8 cellular contexts compared by ENCODE assay signal in genomic region chr20:34525709-34526416, GRCh38. TPM values are rescaled to one million over a fixed set of nuclear protein-coding genes. Genes with fewer than 3 reads are reported as not detected.
DNase-seq lines count a peak whose midpoint lies in the region; ATAC-seq, FAIRE-seq and TF ChIP-seq lines count a peak whose summit lies in the region.

No MANE protein-coding gene starts in this region.

- H3K36me3 ChIP-seq in IMR-90 (ENCODE audit: control insufficient read depth, insufficient read depth, low read length) (peaks cover 40% of the 10 kb centered on the region), astrocyte (ENCODE audit: insufficient read depth, low read length) (peaks cover 40% of the 10 kb centered on the region), smooth muscle cell (ENCODE audit: low read depth) (no peaks in the 10 kb centered on the region), WERI-Rb-1 (peaks cover 38% of the 10 kb centered on the region)

- 1% methylated on average over 14 of the region's 14 CpGs for WGBS in A549 (ENCODE audit: missing lambda C conversion rate)
- 0% methylated on average over 4 of the region's 14 CpGs; no CpG with 5 or more reads in 1 of the 2 experiments for WGBS in IMR-90 (ENCODE audit: extremely low coverage in 2 of 2, insufficient read length in 1 of 2), 2 experiments
- WGBS in smooth muscle cell (ENCODE audit: low lambda C conversion rate): 38% methylated on average over 14 of the region's 14 CpGs

- peak overlapping the region; percentile 71 for H4K5ac ChIP-seq in IMR-90 (ENCODE audit: low read depth, low read length)

- TF ChIP-seq POLR2A in A549 (IDR thresholded peaks at IDR 0.05; ENCODE audit: low read length) (no peak), IMR-90 (IDR thresholded peaks at IDR 0.05; ENCODE audit: low read depth, low read length) (peak; percentile 54)

- peak overlapping the region; percentile 97 for H4K91ac ChIP-seq in IMR-90 (ENCODE audit: insufficient read depth, low read depth, low read length)

- H3K9ac ChIP-seq in IMR-90 (ENCODE audit: low read depth, low read length) (peak overlapping the region; percentile 46), astrocyte (ENCODE audit: low read length) (peak overlapping the region; percentile 50), smooth muscle cell (ENCODE audit: low read depth) (peak overlapping the region; percentile 14)

- H3F3A ChIP-seq in smooth muscle cell (ENCODE audit: low read depth): peaks cover 9% of the 10 kb centered on the region

- peaks cover 55% of the 10 kb centered on the region for H3K4me1 ChIP-seq in A549
- peaks cover 46% of the 10 kb centered on the region for H3K4me1 ChIP-seq in IMR-90 (ENCODE audit: control insufficient read depth, insufficient read depth, low read length)
- peaks cover 38% of the 10 kb centered on the region for H3K4me1 ChIP-seq in astrocyte (ENCODE audit: insufficient read depth, low read length)
- no peaks in the 10 kb centered on the region for H3K4me1 ChIP-seq in smooth muscle cell (ENCODE audit: low read depth)

- H3K4me3 ChIP-seq in A549 (peak overlapping the region; percentile 19; the same call in 1 of the 3 replicates), IMR-90 (ENCODE audit: insufficient read depth, low read depth, low read length) (no peak overlapping the region), astrocyte (ENCODE audit: insufficient read depth, low read depth, low read length) (no peak overlapping the region), smooth muscle cell (no peak overlapping the region), WERI-Rb-1 (ENCODE audit: low read depth, low read length) (no peak overlapping the region)

- H3K4ac ChIP-seq in IMR-90 (ENCODE audit: low read depth, low read length): peak overlapping the region; percentile 99

- peak overlapping the region; percentile 25 to 81; a peak in 3 of 4 replicates for H4K8ac ChIP-seq in IMR-90 (ENCODE audit: low read depth in 2 of 2, low read length in 2 of 2)

- FAIRE-seq in A549 (lab: Jason Lieb, UNC): peak; percentile 95
- FAIRE-seq in astrocyte (lab: Jason Lieb, UNC): peak; percentile 50

- H3K14ac ChIP-seq in IMR-90 (replicated peaks; ENCODE audit: low read depth, low read length): peak overlapping the region; percentile 97

- POLR2A ChIA-PET in A549 (lab: Yijun Ruan, JAX) (interaction anchor here (1.4 to 1.8 kb wide), 2 partner anchors 9 to 33 kb away, joined by 4 to 12 read pairs; partner anchors contain the start of genes DYNLRB1 and MAP1LC3A), IMR-90 (lab: Charles Lee; ENCODE audit: unreplicated experiment) (no interaction called here), HEK293T (lab: Yijun Ruan, JAX) (interaction anchor here (2.3 kb wide), 1 partner anchor 10 kb away, joined by 14 read pairs; the partner anchor contains the start of gene DYNLRB1)

- peak overlapping the region; percentile 94 for H3K27ac Mint-ChIP-seq in astrocyte (ENCODE audit: unreplicated experiment)

- intact Hi-C loops in IMR-90 (cut with micrococcal nuclease): no loop called here

- H3K4me1 Mint-ChIP-seq in astrocyte (ENCODE audit: low read depth, unreplicated experiment): peaks cover 39% of the 10 kb centered on the region

- H3K27ac ChIP-seq in A549 (peak overlapping the region; percentile 67 to 83), IMR-90 (ENCODE audit: insufficient read depth, low read length) (peak overlapping the region; percentile 87), astrocyte (ENCODE audit: low read depth, low read length) (peak overlapping the region; percentile 64), smooth muscle cell (ENCODE audit: low read depth) (peak overlapping the region; percentile 71), WERI-Rb-1 (no peak overlapping the region)

- H3K9me3 ChIP-seq in A549: no peaks in the 10 kb centered on the region
- H3K9me3 ChIP-seq in IMR-90 (ENCODE audit: control insufficient read depth, insufficient read depth, low read length): no peaks in the 10 kb centered on the region
- no peaks in the 10 kb centered on the region for H3K9me3 ChIP-seq in astrocyte (ENCODE audit: insufficient read depth, low read depth, low read length)
- H3K9me3 ChIP-seq in smooth muscle cell (replicated peaks; ENCODE audit: low read depth): no peaks in the 10 kb centered on the region
- H3K9me3 ChIP-seq in WERI-Rb-1 (ENCODE audit: severe bottlenecking): no peaks in the 10 kb centered on the region

- peak overlapping the region; percentile 97 for H2BK20ac ChIP-seq in IMR-90 (ENCODE audit: low read depth, low read length)

- H2AK9ac ChIP-seq in IMR-90 (replicated peaks; ENCODE audit: low read depth, low read length, poor library complexity): peak overlapping the region; percentile 92

- peak in 1 of 2 experiments; percentile 35; a peak in 1 of 5 replicates for TF ChIP-seq RAD21 in A549 (conservative IDR thresholded peaks at IDR 0.05 in 1 of 2, IDR thresholded peaks at IDR 0.05 in 1 of 2)
- TF ChIP-seq RAD21 in IMR-90 (IDR thresholded peaks at IDR 0.05; ENCODE audit: low read length): 0 out of 2 replicates have a peak, but pooled peaks have one; percentile 7

- H2BK5ac ChIP-seq in IMR-90 (ENCODE audit: low read depth, low read length, poor library complexity, severe bottlenecking): peak overlapping the region; percentile 92

- H3K36me3 Mint-ChIP-seq in astrocyte (ENCODE audit: low read depth, unreplicated experiment): peaks cover 13% of the 10 kb centered on the region

- TF ChIP-seq CTCF in A549 (IDR thresholded peaks at IDR 0.05): no peak
- TF ChIP-seq CTCF in IMR-90 (conservative IDR thresholded peaks at IDR 0.05; ENCODE audit: low read depth, low read length): no peak
- TF ChIP-seq CTCF in astrocyte (IDR thresholded peaks at IDR 0.05; ENCODE audit: insufficient read depth, low read depth, low read length): no peak
- no peak for TF ChIP-seq CTCF in smooth muscle cell (IDR thresholded peaks at IDR 0.05; ENCODE audit: borderline replicate concordance, insufficient read depth, poor library complexity, severe bottlenecking)
- TF ChIP-seq CTCF in WERI-Rb-1 (IDR thresholded peaks at IDR 0.05; ENCODE audit: low read depth, low read length): no peak

- peaks cover 61% of the 10 kb centered on the region for H3K9me1 ChIP-seq in IMR-90 (ENCODE audit: insufficient read depth, low read length)

- H4K20me1 ChIP-seq in IMR-90 (ENCODE audit: insufficient read depth, low read length) (peaks cover 30% of the 10 kb centered on the region), astrocyte (ENCODE audit: insufficient read depth, low read length) (peaks cover 92% of the 10 kb centered on the region), smooth muscle cell (ENCODE audit: low read depth) (peaks cover 96% of the 10 kb centered on the region)

- H2BK15ac ChIP-seq in IMR-90 (ENCODE audit: low read depth, low read length): peak overlapping the region; percentile 98; the same call in 2 of the 3 replicates

- peak overlapping the region; percentile 78 for H3K18ac ChIP-seq in IMR-90 (ENCODE audit: low read depth, low read length)

- TF ChIP-seq EP300 in A549 (IDR thresholded peaks at IDR 0.05): peak; percentile 72 to 84; a peak in 3 of 5 replicates

- no TSS peak for BruUV-seq in IMR-90 (replicated peaks; lab: Mats Ljungman, UMichigan)

- H3K9me3 Mint-ChIP-seq in astrocyte (ENCODE audit: unreplicated experiment): no peaks in the 10 kb centered on the region

- H3K27me3 Mint-ChIP-seq in astrocyte (ENCODE audit: low read depth, unreplicated experiment): no peaks in the 10 kb centered on the region

- peak overlapping the region; percentile 63 for H3K4me3 Mint-ChIP-seq in astrocyte (ENCODE audit: unreplicated experiment)

- H3K79me1 ChIP-seq in IMR-90 (ENCODE audit: low read depth in 1 of 2, low read length in 2 of 2): peaks cover 56 to 86% of the 10 kb centered on the region in 2 experiments

- peak; percentile 97 to 99 for DNase-seq in A549 (ENCODE audit: low read depth in 1 of 2, low spot score in 1 of 2)
- DNase-seq in IMR-90: peak; percentile 100
- peak; percentile 98 for DNase-seq in astrocyte (ENCODE audit: low read depth)
- DNase-seq in iris pigment epithelial cell (ENCODE audit: low read depth): peak; percentile 99
- DNase-seq in smooth muscle cell (lab: John Stamatoyannopoulos, UW; ENCODE audit: unreplicated experiment): no peak
- no peak for DNase-seq in WERI-Rb-1
- DNase-seq in HEK293T (ENCODE audit: extremely low spot score): no peak

- in situ Hi-C loops in IMR-90 (cut with MboI; ENCODE audit: low sequenced_read_pairs): no loop called here

- H3K79me2 ChIP-seq in astrocyte (ENCODE audit: insufficient read depth, low read length) (peaks cover 58% of the 10 kb centered on the region), smooth muscle cell (ENCODE audit: low read depth) (peaks cover 55% of the 10 kb centered on the region)

- H2AK5ac ChIP-seq in IMR-90 (ENCODE audit: low read depth, low read length): peak overlapping the region; percentile 93

- dilution Hi-C loops in IMR-90 (cut with HindIII; ENCODE audit: low sequenced_read_pairs, unreplicated experiment): no loop called here

- peak overlapping the region; percentile 92 for H3K23ac ChIP-seq in IMR-90 (ENCODE audit: low read depth, low read length)

- H2AFZ ChIP-seq in IMR-90 (replicated peaks; ENCODE audit: low read length, poor library complexity) (peak overlapping the region; percentile 1), astrocyte (ENCODE audit: low read depth, low read length) (no peak overlapping the region), smooth muscle cell (ENCODE audit: low read depth) (no peak overlapping the region)

- H3K4me2 ChIP-seq in A549 (peak overlapping the region; percentile 76), IMR-90 (ENCODE audit: low read depth, low read length) (peak overlapping the region; percentile 59), astrocyte (ENCODE audit: low read length) (peak overlapping the region; percentile 69), smooth muscle cell (peak overlapping the region; percentile 48)

- H3K27me3 ChIP-seq in IMR-90 (ENCODE audit: control insufficient read depth, insufficient read depth, low read length) (no peaks in the 10 kb centered on the region), astrocyte (ENCODE audit: insufficient read depth, low read length) (no peaks in the 10 kb centered on the region), smooth muscle cell (ENCODE audit: low read depth) (no peaks in the 10 kb centered on the region), WERI-Rb-1 (ENCODE audit: insufficient read depth, low read depth, severe bottlenecking) (no peaks in the 10 kb centered on the region)

- peak; percentile 92 to 93 for ATAC-seq in A549
- ATAC-seq in IMR-90 (ENCODE audit: low read depth): peak; percentile 83
- ATAC-seq in HG03139 (IDR thresholded peaks at IDR 0.05; ENCODE audit: unreplicated experiment): no peak

- H3K56ac ChIP-seq in IMR-90 (ENCODE audit: extremely low read depth, insufficient read depth, low read length): peak overlapping the region; percentile 75

- CTCF ChIA-PET in A549 (lab: Yijun Ruan, JAX): interaction anchor here (1.0 to 7.4 kb wide), 7 partner anchors 13 to 335 kb away, joined by 3 to 106 read pairs (median 4); no protein-coding TSS in a partner anchor
- CTCF ChIA-PET in IMR-90 (lab: Yijun Ruan, JAX): interaction anchor here (0.5 to 2.1 kb wide), 4 partner anchors 8 to 213 kb away, joined by 3 to 12 read pairs (median 4); no protein-coding TSS in a partner anchor
- CTCF ChIA-PET in HEK293T (lab: Yijun Ruan, JAX): interaction anchor here (1.0 to 1.2 kb wide), 2 partner anchors 213 kb away, joined by 3 read pairs; no protein-coding TSS in a partner anchor

- peak overlapping the region; percentile 95 for H2BK120ac ChIP-seq in IMR-90 (ENCODE audit: low read depth, low read length)

RNA-seq across cellular contexts. Expression of gene DYNLRB1, which starts 9.6 kb away (rescaled TPM):
- polyA plus RNA-seq in A549 (2011; rRNA removed) (148 and 204 TPM in 2 replicates), A549 (2017; fragmentation: RNase III; extraction: RNeasy Plus Mini Kit Qiagen cat#74134 plus additional on column Dnase treatment) (206 to 230 TPM (median 211 TPM) in 3 replicates), IMR-90 (2012; rRNA removed) (380 and 406 TPM in 2 replicates), smooth muscle cell (202 and 266 TPM in 2 replicates)
- polyA plus RNA-seq in A549 (2012; cell fraction: cytosol; rRNA removed): 235 and 264 TPM in 2 replicates
- 104 and 152 TPM in 2 replicates for polyA plus RNA-seq in A549 (2012; cell fraction: nucleus; rRNA removed)
- 116 and 177 TPM in 2 replicates for polyA minus RNA-seq in A549 (2011; rRNA and poly(A)+ RNA removed)
- total RNA-seq in IMR-90 (2012; rRNA removed) (78.0 and 82.4 TPM in 2 replicates), astrocyte (112 and 118 TPM in 2 replicates), smooth muscle cell (185 and 224 TPM in 2 replicates)
- polyA plus RNA-seq in IMR-90 (2012; cell fraction: cytosol; rRNA removed): 425 and 634 TPM in 2 replicates
- polyA plus RNA-seq in IMR-90 (2012; cell fraction: nucleus; rRNA removed; ENCODE audit: low replicate concordance): 82.6 and 188 TPM in 2 replicates

RNA-seq across cellular contexts. Expression of gene MAP1LC3A, which starts 32.7 kb away (rescaled TPM):
- polyA plus RNA-seq in A549 (2011; rRNA removed) (3.7 and 4.3 TPM in 2 replicates), A549 (2017; fragmentation: RNase III; extraction: RNeasy Plus Mini Kit Qiagen cat#74134 plus additional on column Dnase treatment) (11.4 to 17.7 TPM (median 15.7 TPM) in 3 replicates), IMR-90 (2012; rRNA removed) (39.7 and 50.7 TPM in 2 replicates), smooth muscle cell (84.0 and 95.4 TPM in 2 replicates)
- polyA plus RNA-seq in A549 (2012; cell fraction: cytosol; rRNA removed): 9.0 and 13.6 TPM in 2 replicates
- polyA plus RNA-seq in A549 (2012; cell fraction: nucleus; rRNA removed): 25.2 and 27.9 TPM in 2 replicates
- 4.8 and 6.0 TPM in 2 replicates for polyA minus RNA-seq in A549 (2011; rRNA and poly(A)+ RNA removed)
- total RNA-seq in IMR-90 (2012; rRNA removed) (10.0 and 12.5 TPM in 2 replicates), astrocyte (48.9 and 52.3 TPM in 2 replicates), smooth muscle cell (32.4 and 47.8 TPM in 2 replicates)
- polyA plus RNA-seq in IMR-90 (2012; cell fraction: cytosol; rRNA removed): 42.3 and 104 TPM in 2 replicates
- polyA plus RNA-seq in IMR-90 (2012; cell fraction: nucleus; rRNA removed; ENCODE audit: low replicate concordance): 149 and 281 TPM in 2 replicates

Comparison
In these comparisons a context has a peak if more than half of its experiments do, and no peak if none do; other contexts are left out.
1. DNase-seq: peak in A549 (2 of 2), IMR-90 (single experiment), astrocyte (single experiment) and iris pigment epithelial cell (single experiment); none in smooth muscle cell (single experiment), WERI-Rb-1 (single experiment) and HEK293T (single experiment).
2. Peak in every context shown above with its lines, with median percentiles within 50 percentile points of each other: H3K4me2 ChIP-seq and H3K9ac ChIP-seq.